Comparison of ENCODE assay signal across 1 cellular context in genomic region chr14:92039720-92040430, GRCh38.
TF ChIP-seq lines count a peak whose summit lies in the region.

TSS of gene TRIP11 (minus strand) at chr14:92040059. CDS start at chr14:92039685, 374 bp downstream.

TF ChIP-seq in K562, 482 proteins besides CTCF, POLR2A, EP300 and RAD21 (continued from another document and continues in another):
- no peak for TF ChIP-seq NFE2L1 (tag; IDR thresholded peaks at IDR 0.05; ENCODE audit: borderline replicate concordance, low read depth)
- no peak for TF ChIP-seq ZNF280B (CRISPR knock-in tag; IDR thresholded peaks at IDR 0.05)
- 0 out of 2 replicates have a peak, but pooled peaks have one; percentile 9 for TF ChIP-seq CTBP1 (IDR thresholded peaks at IDR 0.05; ENCODE audit: borderline replicate concordance)
- TF ChIP-seq FOXJ2 (tag; IDR thresholded peaks at IDR 0.05), result 0 out of 2 replicates have a peak, but pooled peaks have one; percentile 67
- TF ChIP-seq ETV5 (CRISPR knock-in tag; IDR thresholded peaks at IDR 0.05; ENCODE audit: low read depth), result no peak; the same call in 1 of the 2 replicates
- TF ChIP-seq ZNF282 (CRISPR knock-in tag; IDR thresholded peaks at IDR 0.05), result no peak
- no peak for TF ChIP-seq GATA2 (CRISPR knock-in tag; IDR thresholded peaks at IDR 0.05)
- TF ChIP-seq C11orf30 (IDR thresholded peaks at IDR 0.05; ENCODE audit: low read depth), result peak; percentile 86
- no peak for TF ChIP-seq THRB (CRISPR knock-in tag; conservative IDR thresholded peaks at IDR 0.05)
- no peak for TF ChIP-seq FOXA1 (IDR thresholded peaks at IDR 0.05; ENCODE audit: borderline replicate concordance)
- no peak for TF ChIP-seq SMAD2 (IDR thresholded peaks at IDR 0.05; ENCODE audit: low read depth, low read length)
- TF ChIP-seq E2F5 (CRISPR knock-in tag; IDR thresholded peaks at IDR 0.05), result peak; percentile 82; the same call in 1 of the 2 replicates
- peak; percentile 85 for TF ChIP-seq POLR2B (IDR thresholded peaks at IDR 0.05; ENCODE audit: low read depth, partially characterized antibody)
- TF ChIP-seq HOXB6 (CRISPR knock-in tag; IDR thresholded peaks at IDR 0.05; ENCODE audit: borderline replicate concordance), result no peak
- no peak for TF ChIP-seq POLR3G (IDR thresholded peaks at IDR 0.05; ENCODE audit: extremely low read depth, insufficient read length, insufficient replicate concordance)
- TF ChIP-seq ZNF3 (CRISPR knock-in tag; IDR thresholded peaks at IDR 0.05), result no peak
- no peak for TF ChIP-seq RBM17 (IDR thresholded peaks at IDR 0.05; ENCODE audit: borderline replicate concordance, low read depth, low read length)
- TF ChIP-seq PTRF (tag; IDR thresholded peaks at IDR 0.05), result no peak
- TF ChIP-seq ZNF76 (CRISPR knock-in tag; IDR thresholded peaks at IDR 0.05; ENCODE audit: borderline replicate concordance), result peak; percentile 82; the same call in 1 of the 2 replicates
- TF ChIP-seq ZNF277 (CRISPR knock-in tag; IDR thresholded peaks at IDR 0.05; ENCODE audit: borderline replicate concordance), result no peak
- TF ChIP-seq TRIM25 (IDR thresholded peaks at IDR 0.05; ENCODE audit: borderline replicate concordance), result no peak
- no peak for TF ChIP-seq SMARCE1 (IDR thresholded peaks at IDR 0.05)
- peak; percentile 87 for TF ChIP-seq POLR2H (tag; IDR thresholded peaks at IDR 0.05; ENCODE audit: low read depth)
- no peak for TF ChIP-seq HOMEZ (CRISPR knock-in tag; IDR thresholded peaks at IDR 0.05)
- no peak for TF ChIP-seq FOXM1 (IDR thresholded peaks at IDR 0.05; ENCODE audit: low read depth)
- no peak for TF ChIP-seq FOXM1 (CRISPR knock-in tag; IDR thresholded peaks at IDR 0.05; ENCODE audit: low read depth)
- no peak for TF ChIP-seq BACH1 (tag; IDR thresholded peaks at IDR 0.05)
- TF ChIP-seq PURB (CRISPR knock-in tag; IDR thresholded peaks at IDR 0.05; ENCODE audit: low read depth), result no peak
- TF ChIP-seq MTA1 (IDR thresholded peaks at IDR 0.05; ENCODE audit: borderline replicate concordance), result peak; percentile 57; the same call in 1 of the 2 replicates
- no peak for TF ChIP-seq TCFL5 (CRISPR knock-in tag; conservative IDR thresholded peaks at IDR 0.05)
- TF ChIP-seq CLOCK (CRISPR knock-in tag; IDR thresholded peaks at IDR 0.05; ENCODE audit: borderline replicate concordance), result no peak
- no peak for TF ChIP-seq NFATC3 (IDR thresholded peaks at IDR 0.05)
- TF ChIP-seq DDX20 (tag; IDR thresholded peaks at IDR 0.05; ENCODE audit: low read depth), result no peak
- TF ChIP-seq ZNF175 (CRISPR knock-in tag; IDR thresholded peaks at IDR 0.05; ENCODE audit: low read depth), result no peak
- no peak for TF ChIP-seq RFX7 (CRISPR knock-in tag; IDR thresholded peaks at IDR 0.05)
- no peak for TF ChIP-seq ZKSCAN1 (IDR thresholded peaks at IDR 0.05; ENCODE audit: low read depth, low read length)
- TF ChIP-seq PML (IDR thresholded peaks at IDR 0.05; ENCODE audit: low read length), result peak; percentile 77
- TF ChIP-seq CBX3 (IDR thresholded peaks at IDR 0.05; ENCODE audit: borderline replicate concordance in 1 of 2, low read length in 2 of 2), result no peak
- no peak for TF ChIP-seq DIDO1 (tag; IDR thresholded peaks at IDR 0.05; ENCODE audit: low read depth)
- TF ChIP-seq ZKSCAN8 (CRISPR knock-in tag; IDR thresholded peaks at IDR 0.05), result no peak
- no peak for TF ChIP-seq MLX (CRISPR knock-in tag; conservative IDR thresholded peaks at IDR 0.05)
- no peak for TF ChIP-seq KLF13 (tag; IDR thresholded peaks at IDR 0.05; ENCODE audit: borderline replicate concordance, low read depth)
- TF ChIP-seq ZNF75A (CRISPR knock-in tag; IDR thresholded peaks at IDR 0.05), result no peak
- TF ChIP-seq ZNF644 (tag; IDR thresholded peaks at IDR 0.05; ENCODE audit: low read depth), result no peak
- TF ChIP-seq BRF1 (IDR thresholded peaks at IDR 0.05; ENCODE audit: borderline replicate concordance, extremely low read depth, insufficient read length), result no peak
- no peak for TF ChIP-seq YBX1 (IDR thresholded peaks at IDR 0.05)
- TF ChIP-seq TFE3 (CRISPR knock-in tag; IDR thresholded peaks at IDR 0.05), result no peak
- no peak for TF ChIP-seq ARID1B (IDR thresholded peaks at IDR 0.05)
- TF ChIP-seq CHD4 (IDR thresholded peaks at IDR 0.05; ENCODE audit: insufficient read depth, insufficient replicate concordance, low read depth, low read length, poor library complexity, severe bottlenecking), result no peak
- TF ChIP-seq ZNF740 (CRISPR knock-in tag; IDR thresholded peaks at IDR 0.05), result no peak
- TF ChIP-seq ZNF740 (tag; IDR thresholded peaks at IDR 0.05), result no peak
- TF ChIP-seq ZHX1 (conservative IDR thresholded peaks at IDR 0.05; ENCODE audit: low read length), result no peak
- no peak for TF ChIP-seq PCBP1 (IDR thresholded peaks at IDR 0.05; ENCODE audit: low read depth, low read length, poor library complexity, severe bottlenecking)
